ENCODE assay signal across 9 cellular contexts in the genomic region with DNA sequence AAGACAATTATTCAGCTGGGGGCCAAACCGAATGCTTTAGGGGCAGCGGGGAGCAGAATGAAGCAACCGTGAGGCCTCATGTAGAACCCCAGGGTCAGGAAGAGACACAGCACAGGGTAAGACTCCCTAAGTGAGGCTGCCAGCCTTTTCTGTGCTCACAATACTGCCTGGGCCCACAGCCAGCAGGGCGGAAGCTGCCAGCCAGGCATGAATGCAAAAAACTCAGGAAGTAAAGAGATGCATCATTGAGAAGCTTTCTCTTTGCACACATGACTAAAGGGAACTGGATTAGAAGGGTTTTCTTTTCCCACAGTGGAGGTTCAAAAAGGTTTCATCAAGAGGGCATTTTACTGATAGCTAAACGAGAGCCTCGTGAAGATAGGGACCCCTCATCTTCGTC. TPM values are rescaled to one million over a fixed set of nuclear protein-coding genes. Genes with fewer than 3 reads are reported as not detected.
A peak's percentile ranks its signal among the peaks of the same experiment; 100 is the strongest.
DNase-seq lines count a peak whose midpoint lies in the region; ATAC-seq, FAIRE-seq and TF ChIP-seq lines count a peak whose summit lies in the region.
"Had no signal": no experiment of that assay in that cellular context is flagged by ENCODE, and none has a peak within 500 bp of the region (broad histone marks: within the 10 kb centered on the region; RNA-seq: fewer than 3 reads in every experiment).

No MANE protein-coding gene starts in this region.

- 34 to 51% methylated on average over 7 of the region's 7 CpGs for WGBS in pancreas, 2 donors

- no peaks in the 10 kb centered on the region for H3K9me2 ChIP-seq in PC-3 (replicated peaks; ENCODE audit: low read length)

- FAIRE-seq in pancreas (lab: Jason Lieb, UNC) = no peak
- FAIRE-seq: H1 had no signal

- peak overlapping the region; percentile 33; the same call in 1 of the 2 replicates for H3K4me3 ChIP-seq in PC-3 (ENCODE audit: low read length)
- H3K4me3 ChIP-seq in fibroblast of lung (replicated peaks in 1 of 4; ENCODE audit: control extremely low read depth in 1 of 4, insufficient read depth in 1 of 4, low read depth in 3 of 4, low read length in 4 of 4) = no peak overlapping the region
- no peak overlapping the region for H3K4me3 ChIP-seq in pancreas

- POLR2A ChIA-PET in PC-3 (lab: Charles Lee; ENCODE audit: unreplicated experiment) = interaction anchor here (0.5 kb wide), 1 partner anchor 18 kb away, joined by 5 read pairs; no protein-coding TSS in a partner anchor

- CTCF ChIA-PET in PC-3 (lab: Charles Lee) = interaction anchor here (0.6 to 1.2 kb wide), 2 partner anchors 54 to 165 kb away, joined by 3 to 6 read pairs; no protein-coding TSS in a partner anchor

- intact Hi-C loops in PC-3 (cut with micrococcal nuclease) (no loop called here), pancreas (cut with DNase I) (no loop called here)

- peak overlapping the region; percentile 90 for H3K9ac ChIP-seq in PC-3 (ENCODE audit: low read length)
- H3K9ac ChIP-seq in fibroblast of lung (ENCODE audit: insufficient read depth, low read length) = no peak overlapping the region

- ATAC-seq in PC-3 = peak; percentile 89
- ATAC-seq in pancreas = peak; percentile 51 to 79 (median 70)
- ATAC-seq in GM18498 (IDR thresholded peaks at IDR 0.05; ENCODE audit: unreplicated experiment) = no peak
- ATAC-seq in HG02610 (IDR thresholded peaks at IDR 0.05; ENCODE audit: unreplicated experiment) = no peak

- no peaks in the 10 kb centered on the region for H4K20me1 ChIP-seq in PC-3 (ENCODE audit: low read length)
- H4K20me1 ChIP-seq in fibroblast of lung (ENCODE audit: control insufficient read depth, extremely low read depth, insufficient read depth, low read length) = no peaks in the 10 kb centered on the region

- H3K27me3 ChIP-seq in PC-3 (ENCODE audit: low read length) (no peaks in the 10 kb centered on the region), fibroblast of lung (ENCODE audit: control insufficient read depth, insufficient read depth, low read length) (no peaks in the 10 kb centered on the region), pancreas (no peaks in the 10 kb centered on the region)

- 0 out of 2 replicates have a peak overlapping the region, but pooled peaks have one; percentile 1 for H2AFZ ChIP-seq in PC-3 (ENCODE audit: low read length)
- no peak overlapping the region for H2AFZ ChIP-seq in fibroblast of lung (ENCODE audit: low read length)

- no peak for TF ChIP-seq CTCF in PC-3 (conservative IDR thresholded peaks at IDR 0.05; ENCODE audit: low read depth, low read length)
- TF ChIP-seq CTCF in fibroblast of lung (conservative IDR thresholded peaks at IDR 0.05 in 1 of 2, IDR thresholded peaks at IDR 0.05 in 1 of 2; ENCODE audit: low read depth in 1 of 2, low read length in 2 of 2) = no peak
- TF ChIP-seq CTCF in pancreas (IDR thresholded peaks at IDR 0.05) = no peak

- DNase-seq in EH (ENCODE audit: low read depth) (peak; percentile 82), PC-3 (peak; percentile 85), fibroblast of lung (ENCODE audit: low read depth in 2 of 2) (peak; percentile 60 to 63), pancreas (peak; percentile 64 to 86 (median 80)), NCI-H510A treated with DMSO at 0.1 percent for 48 hours (lab: John Stamatoyannopoulos, UW) (no peak)
- no peak for DNase-seq in activated naive CD4-positive, alpha-beta T cell treated with Interleukin-2 at 50 U/mL for 16 hours

- no peaks in the 10 kb centered on the region for H3K9me3 ChIP-seq in PC-3 (ENCODE audit: low read length)
- no peaks in the 10 kb centered on the region for H3K9me3 ChIP-seq in fibroblast of lung (ENCODE audit: control insufficient read depth, insufficient read depth, low read depth, low read length)
- H3K9me3 ChIP-seq in pancreas = no peaks in the 10 kb centered on the region

- H3K79me2 ChIP-seq in PC-3 (ENCODE audit: low read length) (no peaks in the 10 kb centered on the region), fibroblast of lung (ENCODE audit: control insufficient read depth, insufficient read depth, low read length) (no peaks in the 10 kb centered on the region)

- H3K27ac ChIP-seq in PC-3 (ENCODE audit: low read length) = peak overlapping the region; percentile 100
- H3K27ac ChIP-seq in fibroblast of lung (ENCODE audit: insufficient read depth, low read length) = no peak overlapping the region
- peak overlapping the region; percentile 50 to 78 (median 71) for H3K27ac ChIP-seq in pancreas

- H3K36me3 ChIP-seq in PC-3 (ENCODE audit: low read depth, low read length) (no peaks in the 10 kb centered on the region), fibroblast of lung (ENCODE audit: control insufficient read depth, insufficient read depth, low read length) (no peaks in the 10 kb centered on the region), pancreas (no peaks in the 10 kb centered on the region)

- H3K4me2 ChIP-seq in PC-3 (ENCODE audit: low read length) (peak overlapping the region; percentile 74), fibroblast of lung (ENCODE audit: extremely low read depth, insufficient read depth, low read length) (no peak overlapping the region)

- no peaks in the 10 kb centered on the region for H3F3A ChIP-seq in PC-3 (ENCODE audit: low read length, unreplicated experiment)

- no TSS peak for BruUV-seq in PC-3 (replicated peaks; lab: Mats Ljungman, UMichigan)

- H3K4me1 ChIP-seq in PC-3 (ENCODE audit: insufficient read depth, low read length) (peaks cover 26% of the 10 kb centered on the region), fibroblast of lung (ENCODE audit: control insufficient read depth, extremely low read depth, insufficient read depth, low read length) (peaks cover 14% of the 10 kb centered on the region), pancreas (peaks cover 23 to 45% (median 39%) of the 10 kb centered on the region in 3 donors)

RNA-seq across cellular contexts. Expression of a gene that starts 33.3 kb away (rescaled TPM):
- total RNA-seq in PC-3 (2014; rRNA removed) (19.8 and 25.3 TPM in 2 replicates), fibroblast of lung (41.9 and 48.4 TPM in 2 replicates), pancreas (10 to 100 TPM; 10.2 to 49.6 (median 28.6) TPM)
- polyA plus RNA-seq in fibroblast of lung (30.6 and 42.3 TPM in 2 replicates), pancreas (10 to 100 TPM in 1 of 2 donors, 1 to 10 TPM in 1; 7.5 to 21.0 TPM)
- 23.2 and 31.1 TPM in 2 replicates for polyA plus RNA-seq in fibroblast of lung (2012)
- polyA minus RNA-seq in fibroblast of lung (ENCODE audit: low replicate concordance) = 18.2 and 22.0 TPM in 2 replicates

Comparison
In these comparisons a context has a peak if more than half of its experiments do, and no peak if none do; other contexts are left out.
1. DNase-seq: peak in EH (single experiment), PC-3 (single experiment), fibroblast of lung (2 of 2) and pancreas (6 of 6); none in NCI-H510A treated with DMSO at 0.1 percent for 48 hours (single experiment) and activated naive CD4-positive, alpha-beta T cell treated with Interleukin-2 at 50 U/mL for 16 hours (single experiment).
2. ATAC-seq: peak in PC-3 (single experiment) and pancreas (4 of 4); none in GM18498 (single experiment) and HG02610 (single experiment).